17 cellular contexts compared by ENCODE assay signal in the genomic region with DNA sequence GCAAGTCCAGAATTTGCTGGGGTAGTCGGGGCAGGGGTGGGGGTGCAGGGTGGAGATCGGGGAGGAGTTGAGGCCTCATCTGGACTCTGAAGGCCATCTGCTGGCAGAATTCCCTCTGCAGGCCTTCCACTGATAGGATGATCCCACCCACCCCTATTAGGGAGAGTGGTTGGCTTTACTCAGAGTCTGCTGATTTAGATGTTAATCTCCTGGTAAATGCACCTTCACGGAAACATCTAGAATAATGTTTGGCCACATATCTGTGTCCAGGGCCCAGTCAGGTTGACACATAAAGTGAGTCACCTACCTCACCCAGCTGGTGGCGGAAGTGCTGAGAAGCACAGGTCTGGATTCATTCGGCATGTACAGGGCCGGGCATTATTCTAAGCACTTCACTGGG. TPM values are rescaled to one million over a fixed set of nuclear protein-coding genes. Genes with fewer than 3 reads are reported as not detected.
DNase-seq lines count a peak whose midpoint lies in the region; ATAC-seq, FAIRE-seq and TF ChIP-seq lines count a peak whose summit lies in the region.
"Had no signal": no experiment of that assay in that cellular context is flagged by ENCODE, and none has a peak within 500 bp of the region (broad histone marks: within the 10 kb centered on the region; RNA-seq: fewer than 3 reads in every experiment).

No MANE protein-coding gene starts in this region.

- POLR2A ChIA-PET in H1 (lab: Charles Lee; ENCODE audit: partially characterized antibody) = interaction anchor here (1.1 kb wide), 1 partner anchor 14 kb away, joined by 4 read pairs; no protein-coding TSS in a partner anchor

- no peak overlapping the region for H3K9ac ChIP-seq in H1 (replicated peaks in 1 of 4; ENCODE audit: extremely low read depth in 1 of 4, low read depth in 3 of 4, low read length in 3 of 4)

- no peak for ATAC-seq in stimulated activated effector memory CD8-positive, alpha-beta T cell treated with anti-CD3 and anti-CD28 coated beads, Interleukin-12 subunit alpha, Interleukin-12 subunit beta, amount 100 ng/mL, for 72 hours
- ATAC-seq: activated CD4-positive, alpha-beta T cell treated with anti-CD3 and anti-CD28 coated beads for 36 hours; activated T-cell treated with anti-CD3 and anti-CD28 coated beads, Interleukin-2, amount 50 U/mL, for 72 hours; T-helper 17 cell had no signal

- H3K36me3 Mint-ChIP-seq in stimulated activated effector memory CD8-positive, alpha-beta T cell treated with anti-CD3 and anti-CD28 coated beads, Interleukin-12 subunit alpha, Interleukin-12 subunit beta, amount 100 ng/mL, for 72 hours = no peaks in the 10 kb centered on the region
- H3K36me3 Mint-ChIP-seq: CD8-positive, alpha-beta memory T cell had no signal

- H3K27ac ChIP-seq in H1 (ENCODE audit: low read depth, low read length) (no peak overlapping the region), testis (no peak overlapping the region)
- H3K27ac ChIP-seq: thoracic aorta had no signal

- no peaks in the 10 kb centered on the region for H3K4me1 Mint-ChIP-seq in stimulated activated effector memory CD8-positive, alpha-beta T cell treated with anti-CD3 and anti-CD28 coated beads, Interleukin-12 subunit alpha, Interleukin-12 subunit beta, amount 100 ng/mL, for 72 hours
- H3K4me1 Mint-ChIP-seq: CD8-positive, alpha-beta memory T cell; T-helper 17 cell had no signal

- TF ChIP-seq EP300 in H1 (IDR thresholded peaks at IDR 0.05; ENCODE audit: borderline replicate concordance in 1 of 2, low read depth in 2 of 2, low read length in 2 of 2) = no peak

- H2BK5ac ChIP-seq in H1 (ENCODE audit: low read depth, low read length) = no peak overlapping the region

- FAIRE-seq in H1 (lab: Jason Lieb, UNC) = no peak
- FAIRE-seq: A204.1 had no signal

- peaks cover 9% of the 10 kb centered on the region in 2 experiments for H4K20me1 ChIP-seq in H1 (replicated peaks in 1 of 2; ENCODE audit: control insufficient read depth in 1 of 2, insufficient read depth in 2 of 2, low read length in 2 of 2)

- H3K23ac ChIP-seq in H1 (ENCODE audit: insufficient read length) = no peak overlapping the region

- H3K4me1 ChIP-seq in H1 (replicated peaks in 1 of 4; ENCODE audit: control insufficient read depth in 3 of 4, insufficient read depth in 4 of 4, low read length in 3 of 4) = peaks cover 0 to 5% (median 1%) of the 10 kb centered on the region in 4 experiments; a peak in 3 of 7 replicates
- H3K4me1 ChIP-seq in testis = peaks cover 12% of the 10 kb centered on the region

- no peaks in the 10 kb centered on the region for H3K9me3 Mint-ChIP-seq in stimulated activated effector memory CD8-positive, alpha-beta T cell treated with anti-CD3 and anti-CD28 coated beads, Interleukin-12 subunit alpha, Interleukin-12 subunit beta, amount 100 ng/mL, for 72 hours

- no peak overlapping the region for H3K18ac ChIP-seq in H1 (ENCODE audit: extremely low read depth, low read length)

- no peak overlapping the region for H2AK5ac ChIP-seq in H1 (ENCODE audit: low read depth, low read length)

- H3K56ac ChIP-seq in H1 (replicated peaks; ENCODE audit: insufficient read length, low read depth, low read length) = no peak overlapping the region

- H3K23me2 ChIP-seq in H1 (ENCODE audit: low read depth, low read length) = no peaks in the 10 kb centered on the region

- H2BK12ac ChIP-seq in H1 (ENCODE audit: low read depth, low read length) = no peak overlapping the region

- no peak overlapping the region for H4K5ac ChIP-seq in H1 (ENCODE audit: insufficient read length, low read depth, low read length)

- H3K4me2 ChIP-seq in H1 (ENCODE audit: insufficient read depth in 1 of 2, low read depth in 2 of 2, low read length in 2 of 2) = no peak overlapping the region

- peaks cover 4 to 78% of the 10 kb centered on the region in 2 experiments; a peak in 3 of 4 replicates for H3K79me2 ChIP-seq in H1 (ENCODE audit: control insufficient read depth in 1 of 2, insufficient read depth in 2 of 2, low read length in 2 of 2)

- H2BK20ac ChIP-seq in H1 (ENCODE audit: low read length) = no peak overlapping the region

- no peak overlapping the region for H4K91ac ChIP-seq in H1 (replicated peaks; ENCODE audit: insufficient read length, low read length)

- TF ChIP-seq POLR2A in H1 (IDR thresholded peaks at IDR 0.05; ENCODE audit: control extremely low read depth in 1 of 2, low read depth in 2 of 2, low read length in 2 of 2) (no peak), testis (IDR thresholded peaks at IDR 0.05) (no peak)

- no peak overlapping the region for H3K27ac Mint-ChIP-seq in stimulated activated effector memory CD8-positive, alpha-beta T cell treated with anti-CD3 and anti-CD28 coated beads, Interleukin-12 subunit alpha, Interleukin-12 subunit beta, amount 100 ng/mL, for 72 hours
- H3K27ac Mint-ChIP-seq: activated CD4-positive, alpha-beta T cell treated with anti-CD3 and anti-CD28 coated beads for 36 hours; activated T-cell treated with anti-CD3 and anti-CD28 coated beads, Interleukin-2, amount 50 U/mL, for 72 hours; CD8-positive, alpha-beta memory T cell; T-helper 17 cell had no signal

- no peak overlapping the region for H3K14ac ChIP-seq in H1 (ENCODE audit: insufficient read length)

- H3K4ac ChIP-seq in H1 (replicated peaks; ENCODE audit: insufficient read length, low read depth, low read length) = no peak overlapping the region

- H2BK120ac ChIP-seq in H1 (replicated peaks; ENCODE audit: low read depth, low read length) = no peak overlapping the region

- H3K4me3 ChIP-seq in H1 (ENCODE audit: extremely low read depth in 1 of 4, insufficient read depth in 2 of 4, low read depth in 3 of 4, low read length in 4 of 4) = no peak overlapping the region
- no peak overlapping the region for H3K4me3 ChIP-seq in testis
- H3K4me3 ChIP-seq: HAP-1, thoracic aorta had no signal

- TF ChIP-seq CTCF in H1 (IDR thresholded peaks at IDR 0.05; ENCODE audit: control extremely low read depth in 1 of 3, insufficient read depth in 1 of 3, low read depth in 1 of 3, low read length in 3 of 3) (peak in 2 of 3 experiments; percentile 8 to 10; a peak in 1 of 4 replicates), testis (IDR thresholded peaks at IDR 0.05) (no peak)

- H3K4me3 Mint-ChIP-seq in stimulated activated effector memory CD8-positive, alpha-beta T cell treated with anti-CD3 and anti-CD28 coated beads, Interleukin-12 subunit alpha, Interleukin-12 subunit beta, amount 100 ng/mL, for 72 hours = no peak overlapping the region
- H3K4me3 Mint-ChIP-seq: activated CD4-positive, alpha-beta T cell treated with anti-CD3 and anti-CD28 coated beads for 36 hours; activated T-cell treated with anti-CD3 and anti-CD28 coated beads, Interleukin-2, amount 50 U/mL, for 72 hours; neural crest cell; T-helper 17 cell had no signal

- H2BK15ac ChIP-seq in H1 (ENCODE audit: low read length) = no peak overlapping the region

- H3K9me3 ChIP-seq in H1 (ENCODE audit: insufficient read depth in 2 of 2, low read depth in 1 of 2, low read length in 1 of 2) = no peaks in the 10 kb centered on the region
- no peaks in the 10 kb centered on the region for H3K9me3 ChIP-seq in testis
- H3K9me3 ChIP-seq: HAP-1, thoracic aorta had no signal

- CTCF ChIA-PET in H1 (lab: Charles Lee; ENCODE audit: partially characterized antibody) = interaction anchor here (0.9 to 1.0 kb wide), 3 partner anchors 11 to 204 kb away, joined by 3 to 5 read pairs (median 4); no protein-coding TSS in a partner anchor

- intact Hi-C loops in testis (cut with DNase I; ENCODE audit: low total_unique reads) = no loop called here

- whole genome bisulfite sequencing in H1 (ENCODE audit: extremely low coverage in 1 of 2, insufficient coverage in 1 of 2, insufficient read length in 1 of 2, insufficient replicate concordance in 2 of 2, low coverage in 1 of 2, low lambda C conversion rate in 2 of 2, missing lambda C conversion rate in 1 of 2), 2 experiments = 85% methylated on average over 5 of the region's 6 CpGs; no CpG with 5 or more reads in 1 of the 2 experiments
- WGBS in testis, 2 donors = 80 to 83% methylated on average over 6 of the region's 6 CpGs

- peaks cover 7% of the 10 kb centered on the region for H3K79me1 ChIP-seq in H1 (ENCODE audit: low read depth, low read length)

- no peak overlapping the region for H4K8ac ChIP-seq in H1 (ENCODE audit: extremely low read depth, insufficient read depth, low read length)

- no peaks in the 10 kb centered on the region; a peak in 2 of 8 replicates for H3K36me3 ChIP-seq in H1 (ENCODE audit: control insufficient read depth in 2 of 4, insufficient read depth in 4 of 4, low read length in 3 of 4)
- no peaks in the 10 kb centered on the region for H3K36me3 ChIP-seq in testis (ENCODE audit: low read depth, missing control alignments)
- H3K36me3 ChIP-seq: HAP-1, thoracic aorta had no signal

- DNase-seq in SIG-M5 treated with dmso at 0.1 percent for 504 hours (lab: John Stamatoyannopoulos, UW; ENCODE audit: unreplicated experiment) = peak; percentile 5
- DNase-seq in SIG-M5 (lab: John Stamatoyannopoulos, UW) = no peak
- no peak for DNase-seq in H1 (ENCODE audit: low read depth in 1 of 2, low spot score in 2 of 2)
- peak; percentile 19 to 47 for DNase-seq in lung microvascular endothelial cell (ENCODE audit: low read depth in 2 of 2)
- DNase-seq in ureter (ENCODE audit: low spot score) = peak; percentile 69
- DNase-seq in NCI-H1694 (lab: John Stamatoyannopoulos, UW) = no peak
- no peak for DNase-seq in stimulated activated effector memory CD8-positive, alpha-beta T cell treated with anti-CD3 and anti-CD28 coated beads, Interleukin-12 subunit alpha, Interleukin-12 subunit beta, amount 100 ng/mL, for 72 hours (ENCODE audit: low spot score in 2 of 2)
- no peak for DNase-seq in testis
- DNase-seq: activated CD4-positive, alpha-beta T cell treated with anti-CD3 and anti-CD28 coated beads for 36 hours; activated T-cell treated with anti-CD3 and anti-CD28 coated beads, Interleukin-2, amount 50 U/mL, for 72 hours; CD8-positive, alpha-beta memory T cell; left cardiac atrium; T-helper 17 cell had no signal

- no peak overlapping the region for H2AFZ ChIP-seq in H1 (ENCODE audit: low read length)

- peak; percentile 10 to 33; a peak in 1 of 4 replicates for TF ChIP-seq RAD21 in H1 (IDR thresholded peaks at IDR 0.05 in 1 of 2, conservative IDR thresholded peaks at IDR 0.05 in 1 of 2; ENCODE audit: low read depth in 2 of 2, low read length in 2 of 2)

- H3K27me3 ChIP-seq in H1 (replicated peaks in 1 of 4; ENCODE audit: control insufficient read depth in 3 of 4, extremely low read depth in 1 of 4, insufficient read depth in 3 of 4, low read length in 3 of 4) = no peaks in the 10 kb centered on the region
- H3K27me3 ChIP-seq in testis = no peaks in the 10 kb centered on the region

RNA-seq across cellular contexts. Expression of a gene that starts 50.0 kb away (rescaled TPM):
- 128 and 131 TPM in 2 replicates for total RNA-seq in H1 (2021; fragmentation: NEBNext Ultra II Directional; extraction: Animal tissue kit (Norgen Biotek cat#: 25700))
- 62.4 and 64.9 TPM in 2 replicates for polyA plus RNA-seq in H1 (2011; rRNA removed)
- 73.1 TPM for polyA plus RNA-seq in H1 (2011; cell fraction: cytosol; rRNA removed)
- polyA plus RNA-seq in H1 (2011; cell fraction: nucleus; rRNA removed) = 156 TPM
- 57.1 to 67.3 TPM (median 64.0 TPM) in 4 replicates for polyA plus RNA-seq in H1 (2012, experiment 1 of 2)
- polyA plus RNA-seq in H1 (2012, experiment 2 of 2) = 12.9 TPM
- 33.3 TPM for polyA plus RNA-seq in H1 (2013, experiment 1 of 2)
- 34.1 TPM for polyA plus RNA-seq in H1 (2013, experiment 2 of 2)
- 255 and 314 TPM in 2 replicates for polyA minus RNA-seq in H1 (2011; rRNA and poly(A)+ RNA removed)
- polyA minus RNA-seq in H1 (2011; cell fraction: cytosol; rRNA and poly(A)+ RNA removed) = 78.8 TPM
- polyA minus RNA-seq in H1 (2011; cell fraction: nucleus; rRNA and poly(A)+ RNA removed) = 203 TPM
- 21.1 and 36.9 TPM in 2 replicates for total RNA-seq in lung microvascular endothelial cell
- total RNA-seq in ureter = 100 TPM
- 10 to 100 TPM; 71.0 to 74.6 TPM for total RNA-seq in testis
- 35.1 TPM for polyA plus RNA-seq in testis (ENCODE audit: insufficient read depth, low read depth, low replicate concordance)
- polyA plus RNA-seq: CD8-positive, alpha-beta memory T cell had no signal

Comparison
In these comparisons a context has a peak if more than half of its experiments do, and no peak if none do; other contexts are left out.
1. DNase-seq: peak in SIG-M5 treated with dmso at 0.1 percent for 504 hours (single experiment), lung microvascular endothelial cell (2 of 2) and ureter (single experiment); none in SIG-M5 (single experiment), H1 (0 of 2), NCI-H1694 (single experiment), stimulated activated effector memory CD8-positive, alpha-beta T cell treated with anti-CD3 and anti-CD28 coated beads, Interleukin-12 subunit alpha, Interleukin-12 subunit beta, amount 100 ng/mL, for 72 hours (0 of 2) and testis (single experiment).
2. CTCF ChIP-seq: peak in H1 (2 of 3); none in testis (0 of 3).